8 cellular contexts compared by ENCODE assay signal in the genomic region with DNA sequence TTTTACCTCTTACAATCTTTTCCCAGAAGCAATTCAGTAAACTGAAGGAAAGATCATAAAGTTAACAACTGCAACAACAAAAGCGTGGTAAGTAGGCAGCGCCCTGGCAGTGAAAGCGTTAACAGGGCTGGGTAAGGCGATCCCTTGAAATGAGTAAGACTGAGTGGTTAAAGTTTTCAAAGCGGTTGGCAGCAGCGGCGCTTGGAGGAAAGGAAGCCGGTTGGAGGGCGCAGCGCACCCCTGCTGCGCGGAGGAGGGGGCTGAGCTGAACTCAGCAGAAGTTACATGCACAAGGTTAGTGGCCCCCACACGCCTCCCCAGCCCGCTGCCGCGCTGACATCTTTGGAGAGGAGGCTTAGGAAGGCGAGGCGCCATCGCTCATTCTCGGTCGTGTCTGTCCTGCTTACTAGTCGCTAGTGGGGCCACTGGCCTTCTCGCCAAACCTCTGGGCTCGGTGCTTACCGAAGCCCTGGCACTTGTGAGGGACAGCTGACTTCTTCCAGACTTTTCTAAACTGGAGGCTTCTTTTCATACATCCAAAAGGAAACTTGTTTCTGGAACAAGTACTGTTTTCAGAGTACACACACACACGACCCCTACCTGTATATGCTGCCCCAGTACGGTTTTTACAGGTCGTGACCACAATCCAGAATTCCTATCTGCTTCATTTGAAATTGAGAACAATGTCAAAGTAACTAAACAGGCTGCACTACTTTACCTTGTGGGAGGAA. TPM values are rescaled to one million over a fixed set of nuclear protein-coding genes. Genes with fewer than 3 reads are reported as not detected.
DNase-seq lines count a peak whose midpoint lies in the region; ATAC-seq and TF ChIP-seq lines count a peak whose summit lies in the region.

A gene with protein sequence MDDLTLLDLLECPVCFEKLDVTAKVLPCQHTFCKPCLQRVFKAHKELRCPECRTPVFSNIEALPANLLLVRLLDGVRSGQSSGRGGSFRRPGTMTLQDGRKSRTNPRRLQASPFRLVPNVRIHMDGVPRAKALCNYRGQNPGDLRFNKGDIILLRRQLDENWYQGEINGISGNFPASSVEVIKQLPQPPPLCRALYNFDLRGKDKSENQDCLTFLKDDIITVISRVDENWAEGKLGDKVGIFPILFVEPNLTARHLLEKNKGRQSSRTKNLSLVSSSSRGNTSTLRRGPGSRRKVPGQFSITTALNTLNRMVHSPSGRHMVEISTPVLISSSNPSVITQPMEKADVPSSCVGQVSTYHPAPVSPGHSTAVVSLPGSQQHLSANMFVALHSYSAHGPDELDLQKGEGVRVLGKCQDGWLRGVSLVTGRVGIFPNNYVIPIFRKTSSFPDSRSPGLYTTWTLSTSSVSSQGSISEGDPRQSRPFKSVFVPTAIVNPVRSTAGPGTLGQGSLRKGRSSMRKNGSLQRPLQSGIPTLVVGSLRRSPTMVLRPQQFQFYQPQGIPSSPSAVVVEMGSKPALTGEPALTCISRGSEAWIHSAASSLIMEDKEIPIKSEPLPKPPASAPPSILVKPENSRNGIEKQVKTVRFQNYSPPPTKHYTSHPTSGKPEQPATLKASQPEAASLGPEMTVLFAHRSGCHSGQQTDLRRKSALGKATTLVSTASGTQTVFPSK (plus strand): TSS at position 178 of the 731 bp plus-strand sequence. CDS start 1,351 bp downstream, outside the sequence.

- H3K4me2 ChIP-seq in smooth muscle cell: peak within 1 kb of the TSS; percentile 89

- H3K79me2 ChIP-seq in smooth muscle cell (ENCODE audit: low read depth): no peaks in the 10 kb centered on the region

- H3K9ac ChIP-seq in iPS-18a (ENCODE audit: low read length) (peak within 1 kb of the TSS; percentile 47), smooth muscle cell (ENCODE audit: low read depth) (peak within 1 kb of the TSS; percentile 36)

- H3K27ac ChIP-seq in body of pancreas (peak within 1 kb of the TSS; percentile 47 to 79 (median 76)), iPS-18a (ENCODE audit: low read length) (no peak within 1 kb of the TSS), smooth muscle cell (ENCODE audit: low read depth) (peak within 1 kb of the TSS; percentile 66)

- WGBS in body of pancreas, 2 donors: 2% methylated on average over 24 to 28 of the region's 28 CpGs
- WGBS in smooth muscle cell (ENCODE audit: low lambda C conversion rate): 3% methylated on average over 28 of the region's 28 CpGs

- H3K4me3 ChIP-seq in body of pancreas: peak within 1 kb of the TSS in 1 of 2 donors; percentile 18
- peak within 1 kb of the TSS; percentile 57 for H3K4me3 ChIP-seq in iPS-18a (ENCODE audit: low read length)
- H3K4me3 ChIP-seq in smooth muscle cell: peak within 1 kb of the TSS; percentile 53

- H3F3A ChIP-seq in smooth muscle cell (ENCODE audit: low read depth): peaks cover 11% of the 10 kb centered on the region

- ATAC-seq in body of pancreas: peak; percentile 80
- no peak for ATAC-seq in HG03442 (IDR thresholded peaks at IDR 0.05; ENCODE audit: unreplicated experiment)
- no peak for ATAC-seq in GM18909 (IDR thresholded peaks at IDR 0.05; ENCODE audit: poor library complexity, unreplicated experiment)

- DNase-seq in GM03348 (ENCODE audit: low spot score): peak; percentile 82
- DNase-seq in NCI-H524 (lab: John Stamatoyannopoulos, UW): peak; percentile 62 to 73
- DNase-seq in body of pancreas: peak; percentile 70 to 80 (median 72)
- peak; percentile 10 for DNase-seq in smooth muscle cell (lab: John Stamatoyannopoulos, UW; ENCODE audit: unreplicated experiment)
- DNase-seq in germinal center (ENCODE audit: low spot score): no peak

- H3K4me1 ChIP-seq in body of pancreas: peaks cover 39% of the 10 kb centered on the region
- H3K4me1 ChIP-seq in iPS-18a (ENCODE audit: control insufficient read depth, low read depth, low read length): peaks cover 33% of the 10 kb centered on the region
- peaks cover 35% of the 10 kb centered on the region for H3K4me1 ChIP-seq in smooth muscle cell (ENCODE audit: low read depth)

- peak; percentile 55 to 81 (median 76) for TF ChIP-seq POLR2A in body of pancreas (IDR thresholded peaks at IDR 0.05)

- no peaks in the 10 kb centered on the region for H4K20me1 ChIP-seq in smooth muscle cell (ENCODE audit: low read depth)

- TF ChIP-seq CTCF in body of pancreas (IDR thresholded peaks at IDR 0.05) (peak in 3 of 7 experiments; percentile 5 to 8 (median 7)), smooth muscle cell (IDR thresholded peaks at IDR 0.05; ENCODE audit: borderline replicate concordance, insufficient read depth, poor library complexity, severe bottlenecking) (no peak)

- intact Hi-C loops in body of pancreas (cut with DNase I): no loop called here

- H3K9me3 ChIP-seq in body of pancreas (no peaks in the 10 kb centered on the region), iPS-18a (ENCODE audit: control insufficient read depth, low read depth, low read length) (no peaks in the 10 kb centered on the region), smooth muscle cell (replicated peaks; ENCODE audit: low read depth) (no peaks in the 10 kb centered on the region)

- peak within 1 kb of the TSS; percentile 58 for H2AFZ ChIP-seq in smooth muscle cell (ENCODE audit: low read depth)

- H3K27me3 ChIP-seq in body of pancreas (no peaks in the 10 kb centered on the region), iPS-18a (ENCODE audit: control insufficient read depth, insufficient read depth, low read length) (peaks cover 12% of the 10 kb centered on the region), smooth muscle cell (ENCODE audit: low read depth) (peaks cover 18% of the 10 kb centered on the region)

- H3K36me3 ChIP-seq in body of pancreas (replicated peaks in 1 of 2; ENCODE audit: insufficient read depth in 1 of 2, low read depth in 2 of 2) (no peaks in the 10 kb centered on the region), iPS-18a (ENCODE audit: control insufficient read depth, low read depth, low read length) (no peaks in the 10 kb centered on the region), smooth muscle cell (ENCODE audit: low read depth) (no peaks in the 10 kb centered on the region)

RNA-seq across cellular contexts. Expression of the gene that starts here (rescaled TPM):
- total RNA-seq in body of pancreas: 10 to 100 TPM; 14.8 to 25.7 TPM
- 2.0 and 2.4 TPM in 2 replicates for total RNA-seq in smooth muscle cell
- polyA plus RNA-seq in smooth muscle cell: 1.0 and 3.1 TPM in 2 replicates
